1 cellular context compared by ENCODE assay signal in the genomic region with DNA sequence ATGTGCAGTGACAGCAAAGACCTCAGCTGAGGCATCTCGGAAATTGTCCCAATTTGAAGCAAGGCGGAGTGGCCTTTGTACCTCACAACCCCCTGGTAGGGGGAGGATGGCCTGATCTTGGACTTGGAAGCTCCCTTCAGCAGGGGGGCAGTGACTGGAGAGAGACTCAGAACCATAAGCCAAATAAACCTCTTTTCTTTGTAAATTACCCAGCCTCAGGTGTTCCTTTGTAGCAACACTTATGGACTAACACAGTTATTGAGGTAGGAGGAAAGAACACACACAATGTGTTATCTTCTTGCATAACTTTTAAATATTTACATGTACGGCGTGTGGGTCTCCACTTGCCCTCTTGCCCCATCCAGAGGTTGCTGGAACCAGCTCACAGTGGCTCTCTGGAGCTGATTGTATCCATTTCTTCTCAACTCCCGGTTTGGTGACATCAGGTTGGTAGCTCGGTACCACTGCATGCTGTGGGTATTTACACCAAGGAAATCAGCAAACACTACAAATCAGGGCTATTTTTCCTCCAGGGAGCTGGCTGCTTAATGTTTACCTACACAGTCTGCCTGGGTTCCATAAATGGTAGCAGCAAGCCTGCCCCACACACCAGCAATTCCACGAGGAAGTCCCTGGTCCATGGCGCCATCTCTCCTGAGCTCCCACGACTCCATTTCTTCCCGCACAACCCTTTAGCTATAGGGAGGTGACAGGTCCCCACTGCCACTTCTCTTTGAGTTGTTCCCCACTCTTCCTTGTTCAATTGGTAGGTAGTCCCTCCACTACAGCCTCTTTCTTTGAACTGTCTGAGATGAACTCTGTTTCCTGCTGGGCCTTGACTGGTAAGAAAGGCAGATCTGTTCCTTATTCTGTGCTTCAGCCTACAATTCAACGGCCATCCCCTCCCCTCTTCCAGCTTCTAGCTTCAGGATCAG.
A peak's percentile ranks its signal among the peaks of the same experiment; 100 is the strongest.
TF ChIP-seq lines count a peak whose summit lies in the region.

No MANE protein-coding gene starts in this region.

TF ChIP-seq in HepG2, 621 proteins besides CTCF, POLR2A, EP300 and RAD21 (continues in another document):
- TF ChIP-seq HDAC2 (CRISPR knock-in tag; IDR thresholded peaks at IDR 0.05), result peak; percentile 68
- TF ChIP-seq, protein P1, sequence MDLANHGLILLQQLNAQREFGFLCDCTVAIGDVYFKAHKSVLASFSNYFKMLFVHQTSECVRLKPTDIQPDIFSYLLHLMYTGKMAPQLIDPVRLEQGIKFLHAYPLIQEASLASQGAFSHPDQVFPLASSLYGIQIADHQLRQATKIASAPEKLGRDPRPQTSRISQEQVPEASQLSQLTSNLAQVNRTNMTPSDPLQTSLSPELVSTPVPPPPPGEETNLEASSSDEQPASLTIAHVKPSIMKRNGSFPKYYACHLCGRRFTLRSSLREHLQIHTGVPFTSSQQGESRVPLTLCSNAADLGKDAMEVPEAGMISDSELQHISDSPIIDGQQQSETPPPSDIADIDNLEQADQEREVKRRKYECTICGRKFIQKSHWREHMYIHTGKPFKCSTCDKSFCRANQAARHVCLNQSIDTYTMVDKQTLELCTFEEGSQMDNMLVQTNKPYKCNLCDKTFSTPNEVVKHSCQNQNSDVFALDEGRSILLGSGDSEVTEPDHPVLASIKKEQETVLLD (CRISPR knock-in tag; IDR thresholded peaks at IDR 0.05; ENCODE audit: low read depth), result no peak
- no peak for TF ChIP-seq DNMT1 (CRISPR knock-in tag; IDR thresholded peaks at IDR 0.05)
- no peak for TF ChIP-seq ZFP36L1 (CRISPR knock-in tag; IDR thresholded peaks at IDR 0.05)
- TF ChIP-seq ZNF543 (CRISPR knock-in tag; IDR thresholded peaks at IDR 0.05), result no peak
- TF ChIP-seq BCL3 (CRISPR knock-in tag; IDR thresholded peaks at IDR 0.05), result no peak
- TF ChIP-seq NAIF1 (CRISPR knock-in tag; IDR thresholded peaks at IDR 0.05; ENCODE audit: borderline replicate concordance), result no peak
- no peak for TF ChIP-seq RFX5 (IDR thresholded peaks at IDR 0.05; ENCODE audit: low read depth, low read length)
- TF ChIP-seq, protein P2, sequence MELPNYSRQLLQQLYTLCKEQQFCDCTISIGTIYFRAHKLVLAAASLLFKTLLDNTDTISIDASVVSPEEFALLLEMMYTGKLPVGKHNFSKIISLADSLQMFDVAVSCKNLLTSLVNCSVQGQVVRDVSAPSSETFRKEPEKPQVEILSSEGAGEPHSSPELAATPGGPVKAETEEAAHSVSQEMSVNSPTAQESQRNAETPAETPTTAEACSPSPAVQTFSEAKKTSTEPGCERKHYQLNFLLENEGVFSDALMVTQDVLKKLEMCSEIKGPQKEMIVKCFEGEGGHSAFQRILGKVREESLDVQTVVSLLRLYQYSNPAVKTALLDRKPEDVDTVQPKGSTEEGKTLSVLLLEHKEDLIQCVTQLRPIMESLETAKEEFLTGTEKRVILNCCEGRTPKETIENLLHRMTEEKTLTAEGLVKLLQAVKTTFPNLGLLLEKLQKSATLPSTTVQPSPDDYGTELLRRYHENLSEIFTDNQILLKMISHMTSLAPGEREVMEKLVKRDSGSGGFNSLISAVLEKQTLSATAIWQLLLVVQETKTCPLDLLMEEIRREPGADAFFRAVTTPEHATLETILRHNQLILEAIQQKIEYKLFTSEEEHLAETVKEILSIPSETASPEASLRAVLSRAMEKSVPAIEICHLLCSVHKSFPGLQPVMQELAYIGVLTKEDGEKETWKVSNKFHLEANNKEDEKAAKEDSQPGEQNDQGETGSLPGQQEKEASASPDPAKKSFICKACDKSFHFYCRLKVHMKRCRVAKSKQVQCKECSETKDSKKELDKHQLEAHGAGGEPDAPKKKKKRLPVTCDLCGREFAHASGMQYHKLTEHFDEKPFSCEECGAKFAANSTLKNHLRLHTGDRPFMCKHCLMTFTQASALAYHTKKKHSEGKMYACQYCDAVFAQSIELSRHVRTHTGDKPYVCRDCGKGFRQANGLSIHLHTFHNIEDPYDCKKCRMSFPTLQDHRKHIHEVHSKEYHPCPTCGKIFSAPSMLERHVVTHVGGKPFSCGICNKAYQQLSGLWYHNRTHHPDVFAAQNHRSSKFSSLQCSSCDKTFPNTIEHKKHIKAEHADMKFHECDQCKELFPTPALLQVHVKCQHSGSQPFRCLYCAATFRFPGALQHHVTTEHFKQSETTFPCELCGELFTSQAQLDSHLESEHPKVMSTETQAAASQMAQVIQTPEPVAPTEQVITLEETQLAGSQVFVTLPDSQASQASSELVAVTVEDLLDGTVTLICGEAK (IDR thresholded peaks at IDR 0.05), result no peak
- TF ChIP-seq, protein P2 (CRISPR knock-in tag; IDR thresholded peaks at IDR 0.05), result peak; percentile 33; the same call in 1 of the 2 replicates
- peak; percentile 12; the same call in 1 of the 2 replicates for TF ChIP-seq ZNF609 (CRISPR knock-in tag; IDR thresholded peaks at IDR 0.05; ENCODE audit: borderline replicate concordance)
- TF ChIP-seq, protein P3, sequence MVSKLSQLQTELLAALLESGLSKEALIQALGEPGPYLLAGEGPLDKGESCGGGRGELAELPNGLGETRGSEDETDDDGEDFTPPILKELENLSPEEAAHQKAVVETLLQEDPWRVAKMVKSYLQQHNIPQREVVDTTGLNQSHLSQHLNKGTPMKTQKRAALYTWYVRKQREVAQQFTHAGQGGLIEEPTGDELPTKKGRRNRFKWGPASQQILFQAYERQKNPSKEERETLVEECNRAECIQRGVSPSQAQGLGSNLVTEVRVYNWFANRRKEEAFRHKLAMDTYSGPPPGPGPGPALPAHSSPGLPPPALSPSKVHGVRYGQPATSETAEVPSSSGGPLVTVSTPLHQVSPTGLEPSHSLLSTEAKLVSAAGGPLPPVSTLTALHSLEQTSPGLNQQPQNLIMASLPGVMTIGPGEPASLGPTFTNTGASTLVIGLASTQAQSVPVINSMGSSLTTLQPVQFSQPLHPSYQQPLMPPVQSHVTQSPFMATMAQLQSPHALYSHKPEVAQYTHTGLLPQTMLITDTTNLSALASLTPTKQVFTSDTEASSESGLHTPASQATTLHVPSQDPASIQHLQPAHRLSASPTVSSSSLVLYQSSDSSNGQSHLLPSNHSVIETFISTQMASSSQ (IDR thresholded peaks at IDR 0.05; ENCODE audit: low read depth), result no peak
- TF ChIP-seq, protein P3 (CRISPR knock-in tag; IDR thresholded peaks at IDR 0.05; ENCODE audit: borderline replicate concordance), result no peak
- no peak for TF ChIP-seq MATR3 (CRISPR knock-in tag; IDR thresholded peaks at IDR 0.05)
- TF ChIP-seq ZNF282 (IDR thresholded peaks at IDR 0.05; ENCODE audit: partially characterized antibody), result no peak
- no peak; the same call in 1 of the 2 replicates for TF ChIP-seq HOXA5 (CRISPR knock-in tag; IDR thresholded peaks at IDR 0.05)
- no peak for TF ChIP-seq MBD4 (IDR thresholded peaks at IDR 0.05; ENCODE audit: borderline replicate concordance, low read length)
- 0 out of 2 replicates have a peak, but pooled peaks have one; percentile 73 for TF ChIP-seq ZNF430 (CRISPR knock-in tag; IDR thresholded peaks at IDR 0.05)
- no peak for TF ChIP-seq NFRKB (IDR thresholded peaks at IDR 0.05)
- TF ChIP-seq SRSF9 (IDR thresholded peaks at IDR 0.05; ENCODE audit: borderline replicate concordance, insufficient read depth, low read depth, low read length, poor library complexity, severe bottlenecking), result no peak
- no peak for TF ChIP-seq ZNF792 (CRISPR knock-in tag; IDR thresholded peaks at IDR 0.05)
- TF ChIP-seq, protein P4, sequence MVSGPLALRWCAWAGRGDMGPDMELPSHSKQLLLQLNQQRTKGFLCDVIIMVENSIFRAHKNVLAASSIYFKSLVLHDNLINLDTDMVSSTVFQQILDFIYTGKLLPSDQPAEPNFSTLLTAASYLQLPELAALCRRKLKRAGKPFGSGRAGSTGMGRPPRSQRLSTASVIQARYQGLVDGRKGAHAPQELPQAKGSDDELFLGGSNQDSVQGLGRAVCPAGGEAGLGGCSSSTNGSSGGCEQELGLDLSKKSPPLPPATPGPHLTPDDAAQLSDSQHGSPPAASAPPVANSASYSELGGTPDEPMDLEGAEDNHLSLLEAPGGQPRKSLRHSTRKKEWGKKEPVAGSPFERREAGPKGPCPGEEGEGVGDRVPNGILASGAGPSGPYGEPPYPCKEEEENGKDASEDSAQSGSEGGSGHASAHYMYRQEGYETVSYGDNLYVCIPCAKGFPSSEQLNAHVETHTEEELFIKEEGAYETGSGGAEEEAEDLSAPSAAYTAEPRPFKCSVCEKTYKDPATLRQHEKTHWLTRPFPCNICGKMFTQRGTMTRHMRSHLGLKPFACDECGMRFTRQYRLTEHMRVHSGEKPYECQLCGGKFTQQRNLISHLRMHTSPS (CRISPR knock-in tag; IDR thresholded peaks at IDR 0.05; ENCODE audit: low read depth), result peak; percentile 65; the same call in 1 of the 2 replicates
- TF ChIP-seq ZNF446 (CRISPR knock-in tag; IDR thresholded peaks at IDR 0.05), result no peak; the same call in 1 of the 2 replicates
- TF ChIP-seq RNF2 (conservative IDR thresholded peaks at IDR 0.05; ENCODE audit: low read depth), result no peak
- peak; percentile 76 for TF ChIP-seq ZNF230 (CRISPR knock-in tag; IDR thresholded peaks at IDR 0.05)
